9 cellular contexts compared by ENCODE assay signal in genomic region chr17:28547623-28548416, GRCh38. TPM values are rescaled to one million over a fixed set of nuclear protein-coding genes. Genes with fewer than 3 reads are reported as not detected.
DNase-seq lines count a peak whose midpoint lies in the region; ATAC-seq and TF ChIP-seq lines count a peak whose summit lies in the region.
"Had no signal": no experiment of that assay in that cellular context is flagged by ENCODE, and none has a peak within 500 bp of the region (broad histone marks: within the 10 kb centered on the region; RNA-seq: fewer than 3 reads in every experiment).

No MANE protein-coding gene starts in this region.

- no peak overlapping the region for H2BK15ac ChIP-seq in neuronal stem cell (ENCODE audit: low read length)

- peak; percentile 56 for DNase-seq in NCI-H1436 (lab: John Stamatoyannopoulos, UW)
- no peak for DNase-seq in NCI-H1436 treated with DMSO at 0.1 percent for 48 hours (lab: John Stamatoyannopoulos, UW)
- peak; percentile 80 for DNase-seq in RKO (ENCODE audit: low spot score)
- DNase-seq in activated T-helper 1 cell treated with anti-CD3 and anti-CD28 coated beads, Interleukin-2, amount 50 U/mL, for 16 hours (ENCODE audit: low read depth in 1 of 2, low spot score in 1 of 2) = peak; percentile 27 to 40
- DNase-seq in fibroblast of the conjunctiva (ENCODE audit: low read depth) = peak; percentile 48
- DNase-seq in neuronal stem cell (ENCODE audit: low spot score) = peak; percentile 65
- peak; percentile 52 to 78 for DNase-seq in tibial artery

- no peak overlapping the region for H3K4me3 ChIP-seq in neuronal stem cell (ENCODE audit: low read length in 2 of 2)
- H3K4me3 ChIP-seq in tibial artery = no peak overlapping the region
- H3K4me3 ChIP-seq: skin epidermis had no signal

- H3K14ac ChIP-seq in neuronal stem cell (ENCODE audit: low read length) = no peak overlapping the region

- no peak overlapping the region for H3K9ac ChIP-seq in neuronal stem cell (ENCODE audit: low read depth, low read length, poor library complexity)

- no peak overlapping the region for H2BK12ac ChIP-seq in neuronal stem cell (ENCODE audit: low read length)

- H3K4me1 ChIP-seq in neuronal stem cell (ENCODE audit: control insufficient read depth in 2 of 2, insufficient read depth in 1 of 2, low read depth in 1 of 2, low read length in 2 of 2) = peaks cover 14 to 24% of the 10 kb centered on the region in 2 donors
- peaks cover 0 to 18% (median 11%) of the 10 kb centered on the region in 4 donors for H3K4me1 ChIP-seq in tibial artery

- no peak overlapping the region for H4K91ac ChIP-seq in neuronal stem cell (ENCODE audit: low read depth, low read length, poor library complexity)

- H3K23ac ChIP-seq in neuronal stem cell (ENCODE audit: low read depth, low read length, poor library complexity) = no peak overlapping the region

- no peak overlapping the region for H2BK5ac ChIP-seq in neuronal stem cell (ENCODE audit: low read length)

- no peak overlapping the region for H3K18ac ChIP-seq in neuronal stem cell (ENCODE audit: low read length)

- no peak overlapping the region for H4K8ac ChIP-seq in neuronal stem cell (ENCODE audit: low read depth, low read length)

- intact Hi-C loops in tibial artery (cut with DNase I; ENCODE audit: low total_unique reads) = no loop called here

- no peak overlapping the region for H3K4ac ChIP-seq in neuronal stem cell (ENCODE audit: low read length)

- peak overlapping the region; percentile 19 for H2AK5ac ChIP-seq in neuronal stem cell (ENCODE audit: low read depth, low read length)

- H3K27me3 ChIP-seq in neuronal stem cell (ENCODE audit: control insufficient read depth in 3 of 3, insufficient read depth in 3 of 3, low read depth in 1 of 3, low read length in 3 of 3) = no peaks in the 10 kb centered on the region
- no peaks in the 10 kb centered on the region for H3K27me3 ChIP-seq in tibial artery

- peaks cover 6% of the 10 kb centered on the region for H3K79me1 ChIP-seq in neuronal stem cell (ENCODE audit: low read depth, low read length)

- ATAC-seq in HG03175 (IDR thresholded peaks at IDR 0.05; ENCODE audit: unreplicated experiment) = peak; percentile 51

- no peak overlapping the region for H3K27ac ChIP-seq in neuronal stem cell (replicated peaks; ENCODE audit: low read length)
- H3K27ac ChIP-seq in tibial artery = no peak overlapping the region

- H2AFZ ChIP-seq in neuronal stem cell (ENCODE audit: low read length) = no peak overlapping the region

- H3K4me2 ChIP-seq in neuronal stem cell (ENCODE audit: insufficient read depth, low read length, poor library complexity, severe bottlenecking) = no peak overlapping the region

- TF ChIP-seq CTCF in tibial artery (IDR thresholded peaks at IDR 0.05) = peak; percentile 69 to 79

- WGBS in neuronal stem cell (ENCODE audit: extremely low coverage in 2 of 2, insufficient read length in 2 of 2, insufficient replicate concordance in 1 of 2), 2 donors = no CpG with 5 or more reads among the region's 26 CpGs

- H2BK120ac ChIP-seq in neuronal stem cell (ENCODE audit: low read depth, low read length) = no peak overlapping the region

- H3K9me3 ChIP-seq in neuronal stem cell (replicated peaks in 1 of 2; ENCODE audit: control insufficient read depth in 2 of 2, insufficient read depth in 1 of 2, low read depth in 1 of 2, low read length in 2 of 2) = no peaks in the 10 kb centered on the region
- no peaks in the 10 kb centered on the region for H3K9me3 ChIP-seq in tibial artery

- H3K36me3 ChIP-seq in neuronal stem cell (replicated peaks in 1 of 2; ENCODE audit: control insufficient read depth in 2 of 2, insufficient read depth in 2 of 2, low read length in 2 of 2) (peaks cover 5 to 23% of the 10 kb centered on the region in 2 donors), tibial artery (peaks cover 0 to 14% (median 3%) of the 10 kb centered on the region in 3 donors)

RNA-seq across cellular contexts. Expression of gene UNC119, which starts 4.6 kb away (rescaled TPM):
- 79.0 TPM for polyA plus RNA-seq in neuronal stem cell (2013, experiment 1 of 2)
- polyA plus RNA-seq in neuronal stem cell (2013, experiment 2 of 2) = 76.0 TPM

RNA-seq across cellular contexts. Expression of gene PIGS, which starts 23.5 kb away (rescaled TPM):
- polyA plus RNA-seq in neuronal stem cell (2013, experiment 1 of 2) = 43.2 TPM
- polyA plus RNA-seq in neuronal stem cell (2013, experiment 2 of 2) = 43.8 TPM

RNA-seq across cellular contexts. Expression of gene ALDOC, which starts 28.9 kb away (rescaled TPM):
- polyA plus RNA-seq in neuronal stem cell (2013, experiment 1 of 2) = 10.6 TPM
- polyA plus RNA-seq in neuronal stem cell (2013, experiment 2 of 2) = 10.9 TPM

RNA-seq across cellular contexts. Expression of gene FOXN1, which starts 41.7 kb away (rescaled TPM):
- polyA plus RNA-seq in neuronal stem cell (2013, experiment 1 of 2) = not detected
- not detected for polyA plus RNA-seq in neuronal stem cell (2013, experiment 2 of 2)

RNA-seq across cellular contexts. Expression of gene SPAG5, which starts 51.0 kb away (rescaled TPM):
- polyA plus RNA-seq in neuronal stem cell (2013, experiment 1 of 2) = 105 TPM
- polyA plus RNA-seq in neuronal stem cell (2013, experiment 2 of 2) = 103 TPM
